11 cellular contexts compared by ENCODE assay signal in genomic region chr4:103074039-103074438, GRCh38. TPM values are rescaled to one million over a fixed set of nuclear protein-coding genes. Genes with fewer than 3 reads are reported as not detected.
DNase-seq lines count a peak whose midpoint lies in the region; FAIRE-seq and TF ChIP-seq lines count a peak whose summit lies in the region.
"Had no signal": no experiment of that assay in that cellular context is flagged by ENCODE, and none has a peak within 500 bp of the region (broad histone marks: within the 10 kb centered on the region; RNA-seq: fewer than 3 reads in every experiment).

No MANE protein-coding gene starts in this region.

- H3K4me2 ChIP-seq in DOHH2 (ENCODE audit: low read length) (peak overlapping the region; percentile 83), PC-9 (peak overlapping the region; percentile 85; the same call in 1 of the 2 replicates), keratinocyte (ENCODE audit: control insufficient read depth, extremely low read depth, insufficient read depth, low read depth, low read length) (peak overlapping the region; percentile 78)

- H3K9me3 ChIP-seq in DOHH2 (ENCODE audit: control insufficient read depth, insufficient read depth, low read length) = no peaks in the 10 kb centered on the region
- H3K9me3 ChIP-seq in PC-9 (ENCODE audit: insufficient read depth, low read depth) = no peaks in the 10 kb centered on the region
- no peaks in the 10 kb centered on the region for H3K9me3 ChIP-seq in keratinocyte (ENCODE audit: control insufficient read depth, low read depth, low read length)
- no peaks in the 10 kb centered on the region for H3K9me3 ChIP-seq in HAP-1
- H3K9me3 ChIP-seq: vagina had no signal

- H4K20me1 ChIP-seq in DOHH2 (ENCODE audit: control insufficient read depth, insufficient read depth, low read depth, low read length) (no peaks in the 10 kb centered on the region), PC-9 (ENCODE audit: insufficient read depth) (no peaks in the 10 kb centered on the region), keratinocyte (ENCODE audit: control insufficient read depth, extremely low read depth, insufficient read depth, low read length) (no peaks in the 10 kb centered on the region)

- H3K36me3 Mint-ChIP-seq in activated CD4-positive, alpha-beta memory T cell treated with anti-CD3 and anti-CD28 coated beads for 36 hours = peaks cover 13% of the 10 kb centered on the region
- peaks cover 21% of the 10 kb centered on the region for H3K36me3 Mint-ChIP-seq in activated CD4-positive, alpha-beta memory T cell treated with anti-CD3 and anti-CD28 coated beads, Interleukin-2, amount 10 ng/mL, durations not matched to agents 7 days and 5 days (ENCODE audit: low read depth)

- H3K27me3 Mint-ChIP-seq in activated CD4-positive, alpha-beta memory T cell treated with anti-CD3 and anti-CD28 coated beads for 36 hours = no peaks in the 10 kb centered on the region
- no peaks in the 10 kb centered on the region for H3K27me3 Mint-ChIP-seq in activated CD4-positive, alpha-beta memory T cell treated with anti-CD3 and anti-CD28 coated beads, Interleukin-2, amount 10 ng/mL, durations not matched to agents 7 days and 5 days

- no peak for TF ChIP-seq CTCF in DOHH2 (IDR thresholded peaks at IDR 0.05; ENCODE audit: low read depth, low read length, poor library complexity, severe bottlenecking)
- no peak for TF ChIP-seq CTCF in PC-9 (conservative IDR thresholded peaks at IDR 0.05)
- TF ChIP-seq CTCF in keratinocyte (optimal IDR thresholded peaks at IDR 0.05 in 1 of 3, IDR thresholded peaks at IDR 0.05 in 1 of 3, conservative IDR thresholded peaks at IDR 0.05 in 1 of 3; ENCODE audit: extremely low read depth in 1 of 3, insufficient read depth in 2 of 3, low read length in 3 of 3) = no peak

- H3K4me1 Mint-ChIP-seq in activated CD4-positive, alpha-beta memory T cell treated with anti-CD3 and anti-CD28 coated beads for 36 hours (ENCODE audit: low read depth) = peaks cover 43% of the 10 kb centered on the region
- peaks cover 44% of the 10 kb centered on the region for H3K4me1 Mint-ChIP-seq in activated CD4-positive, alpha-beta memory T cell treated with anti-CD3 and anti-CD28 coated beads, Interleukin-2, amount 10 ng/mL, durations not matched to agents 7 days and 5 days

- no peak overlapping the region for H3K9ac ChIP-seq in keratinocyte (ENCODE audit: control insufficient read depth, extremely low read depth, insufficient read depth, low read length)

- H3K79me2 ChIP-seq in DOHH2 (ENCODE audit: control insufficient read depth, low read length) (peaks cover 77% of the 10 kb centered on the region), PC-9 (ENCODE audit: low read depth) (peaks cover 15% of the 10 kb centered on the region), keratinocyte (ENCODE audit: control insufficient read depth, insufficient read depth, low read length) (peaks cover 38% of the 10 kb centered on the region)

- no TSS peak for BruUV-seq in PC-9 (replicated peaks; lab: Mats Ljungman, UMichigan)

- DNase-seq in activated CD4-positive, alpha-beta memory T cell treated with anti-CD3 and anti-CD28 coated beads for 36 hours = no peak
- DNase-seq in activated CD4-positive, alpha-beta memory T cell treated with anti-CD3 and anti-CD28 coated beads, Interleukin-2, amount 10 ng/mL, durations not matched to agents 7 days and 5 days = no peak
- no peak for DNase-seq in PC-9
- DNase-seq in keratinocyte (ENCODE audit: low read depth, low spot score) = no peak
- no peak for DNase-seq in NCI-H2196 (lab: John Stamatoyannopoulos, UW; ENCODE audit: unreplicated experiment)
- no peak for DNase-seq in HAP-1 (ENCODE audit: low spot score in 2 of 2)
- DNase-seq in GF-D8 (lab: John Stamatoyannopoulos, UW) = no peak
- DNase-seq: NCI-H1436 treated with DMSO at 0.1 percent for 48 hours had no signal

- peak overlapping the region; percentile 74 for H3K27ac ChIP-seq in DOHH2 (ENCODE audit: low read depth, low read length)
- no peak overlapping the region for H3K27ac ChIP-seq in PC-9
- H3K27ac ChIP-seq in keratinocyte (ENCODE audit: control insufficient read depth, insufficient read depth, low read length) = no peak overlapping the region
- H3K27ac ChIP-seq: vagina had no signal

- no peaks in the 10 kb centered on the region for H3K9me1 ChIP-seq in keratinocyte (ENCODE audit: control insufficient read depth, extremely low read depth, insufficient read depth, low read length)

- no peak overlapping the region for H3K27ac Mint-ChIP-seq in activated CD4-positive, alpha-beta memory T cell treated with anti-CD3 and anti-CD28 coated beads for 36 hours
- no peak overlapping the region for H3K27ac Mint-ChIP-seq in activated CD4-positive, alpha-beta memory T cell treated with anti-CD3 and anti-CD28 coated beads, Interleukin-2, amount 10 ng/mL, durations not matched to agents 7 days and 5 days

- POLR2A ChIA-PET in activated CD4-positive, alpha-beta memory T cell treated with anti-CD3 and anti-CD28 coated beads for 36 hours (lab: Charles Lee) = no interaction called here
- POLR2A ChIA-PET in activated CD4-positive, alpha-beta memory T cell treated with anti-CD3 and anti-CD28 coated beads, Interleukin-2, amount 10 ng/mL, durations not matched to agents 7 days and 5 days (lab: Charles Lee) = interaction anchor here (4.5 to 4.6 kb wide), 2 partner anchors 17 to 246 kb away, joined by 31 to 35 read pairs; partner anchors contain the start of gene UBE2D3
- POLR2A ChIA-PET in PC-9 (lab: Charles Lee; ENCODE audit: unreplicated experiment) = no interaction called here

- H2AFZ ChIP-seq in PC-9 = no peak overlapping the region
- H2AFZ ChIP-seq in keratinocyte (ENCODE audit: control insufficient read depth, low read length) = no peak overlapping the region

- dilution Hi-C loops in keratinocyte (cut with MboI; ENCODE audit: extremely low pct_ligation_motif_present, low sequenced_read_pairs) = no loop called here

- H3F3A ChIP-seq in DOHH2 (ENCODE audit: control insufficient read depth, insufficient read depth) (peaks cover 12% of the 10 kb centered on the region), PC-9 (ENCODE audit: insufficient read depth, low read depth) (no peaks in the 10 kb centered on the region)

- in situ Hi-C loops in HAP-1 (cut with MboI; ENCODE audit: low sequenced_read_pairs) = no loop called here

- no peaks in the 10 kb centered on the region for H3K27me3 ChIP-seq in DOHH2 (ENCODE audit: control insufficient read depth, low read length)
- H3K27me3 ChIP-seq in PC-9 (ENCODE audit: insufficient read depth, low read depth) = no peaks in the 10 kb centered on the region
- no peaks in the 10 kb centered on the region for H3K27me3 ChIP-seq in keratinocyte (ENCODE audit: control insufficient read depth, extremely low read depth, insufficient read depth, low read length)
- H3K27me3 ChIP-seq in HAP-1 (ENCODE audit: low read depth) = no peaks in the 10 kb centered on the region
- H3K27me3 ChIP-seq: vagina had no signal

- H3K4me3 Mint-ChIP-seq in activated CD4-positive, alpha-beta memory T cell treated with anti-CD3 and anti-CD28 coated beads for 36 hours = peak overlapping the region; percentile 79
- H3K4me3 Mint-ChIP-seq in activated CD4-positive, alpha-beta memory T cell treated with anti-CD3 and anti-CD28 coated beads, Interleukin-2, amount 10 ng/mL, durations not matched to agents 7 days and 5 days = no peak overlapping the region

- H3K9me3 Mint-ChIP-seq in activated CD4-positive, alpha-beta memory T cell treated with anti-CD3 and anti-CD28 coated beads for 36 hours = no peaks in the 10 kb centered on the region
- no peaks in the 10 kb centered on the region for H3K9me3 Mint-ChIP-seq in activated CD4-positive, alpha-beta memory T cell treated with anti-CD3 and anti-CD28 coated beads, Interleukin-2, amount 10 ng/mL, durations not matched to agents 7 days and 5 days

- H3K4me1 ChIP-seq in DOHH2 (ENCODE audit: control insufficient read depth, low read length) = peaks cover 47% of the 10 kb centered on the region
- H3K4me1 ChIP-seq in PC-9 (replicated peaks; ENCODE audit: insufficient read depth) = peaks cover 21% of the 10 kb centered on the region
- peaks cover 23% of the 10 kb centered on the region for H3K4me1 ChIP-seq in keratinocyte (ENCODE audit: control insufficient read depth, extremely low read depth, insufficient read depth, low read length)
- H3K4me1 ChIP-seq in HAP-1 = peaks cover 26% of the 10 kb centered on the region

- H3K36me3 ChIP-seq in DOHH2 (ENCODE audit: control insufficient read depth, low read length) = peaks cover 44% of the 10 kb centered on the region
- H3K36me3 ChIP-seq in PC-9 (ENCODE audit: low read depth) = no peaks in the 10 kb centered on the region
- no peaks in the 10 kb centered on the region for H3K36me3 ChIP-seq in keratinocyte (ENCODE audit: control insufficient read depth in 2 of 2, extremely low read depth in 1 of 2, insufficient read depth in 2 of 2, low read length in 2 of 2)
- H3K36me3 ChIP-seq in HAP-1 (replicated peaks) = no peaks in the 10 kb centered on the region; the same call in 1 of the 2 replicates
- H3K36me3 ChIP-seq: vagina had no signal

- FAIRE-seq in keratinocyte (lab: Jason Lieb, UNC) = no peak
- FAIRE-seq: H1 had no signal

- CTCF ChIA-PET in activated CD4-positive, alpha-beta memory T cell treated with anti-CD3 and anti-CD28 coated beads for 36 hours (lab: Charles Lee) = interaction anchor here (0.9 to 1.1 kb wide), 2 partner anchors 18 to 483 kb away, joined by 3 to 5 read pairs; no protein-coding TSS in a partner anchor
- CTCF ChIA-PET in activated CD4-positive, alpha-beta memory T cell treated with anti-CD3 and anti-CD28 coated beads, Interleukin-2, amount 10 ng/mL, durations not matched to agents 7 days and 5 days (lab: Charles Lee) = interaction anchor here (0.8 to 9.5 kb wide), 3 partner anchors 17 to 27 kb away, joined by 3 to 98 read pairs (median 16); partner anchors contain the start of gene BDH2
- CTCF ChIA-PET in PC-9 (lab: Charles Lee) = no interaction called here

- intact Hi-C loops in activated CD4-positive, alpha-beta memory T cell treated with anti-CD3 and anti-CD28 coated beads for 36 hours (cut with micrococcal nuclease) = loop anchor here (2.0 to 10.0 kb wide), 3 partner anchors 23 to 445 kb away; no protein-coding TSS in a partner anchor
- intact Hi-C loops in PC-9 (cut with micrococcal nuclease; ENCODE audit: unreplicated experiment) = no loop called here

- H3K4me3 ChIP-seq in DOHH2 (ENCODE audit: low read length) (peak overlapping the region; percentile 94), PC-9 (no peak overlapping the region), keratinocyte (ENCODE audit: control insufficient read depth in 2 of 3, extremely low read depth in 1 of 3, insufficient read depth in 2 of 3, low read depth in 1 of 3, low read length in 3 of 3) (no peak overlapping the region), HAP-1 (no peak overlapping the region)
- H3K4me3 ChIP-seq: vagina had no signal

- H3K9me2 ChIP-seq in DOHH2 (replicated peaks; ENCODE audit: control insufficient read depth, low read length) (no peaks in the 10 kb centered on the region), PC-9 (ENCODE audit: insufficient read depth) (no peaks in the 10 kb centered on the region)

RNA-seq across cellular contexts. Expression of gene SLC9B2, which starts 2.5 kb away (rescaled TPM):
- 10 to 100 TPM; 25.6 to 29.6 TPM for total RNA-seq in activated CD4-positive, alpha-beta memory T cell treated with anti-CD3 and anti-CD28 coated beads for 36 hours
- 10 to 100 TPM; 18.3 to 20.7 TPM for total RNA-seq in activated CD4-positive, alpha-beta memory T cell treated with anti-CD3 and anti-CD28 coated beads, Interleukin-2, amount 10 ng/mL, durations not matched to agents 7 days and 5 days
- 2.0 and 4.1 TPM in 2 replicates for total RNA-seq in PC-9 (2021)
- polyA plus RNA-seq in keratinocyte = 10.8 to 14.6 TPM (median 14.0 TPM) in 3 replicates
- 14.2 TPM for polyA plus RNA-seq in keratinocyte (2011; ENCODE audit: low read depth)
- polyA plus RNA-seq in keratinocyte (2011; cell fraction: cytosol; rRNA removed) = 12.6 and 20.5 TPM in 2 replicates
- 13.3 and 16.5 TPM in 2 replicates for polyA plus RNA-seq in keratinocyte (2011; cell fraction: nucleus; rRNA removed)
- 7.8 and 14.3 TPM in 2 replicates for polyA plus RNA-seq in keratinocyte (2012; ENCODE audit: low replicate concordance)
- polyA minus RNA-seq in keratinocyte = 6.6 to 31.2 TPM (median 15.2 TPM) in 3 replicates
- 14.0 TPM for polyA minus RNA-seq in keratinocyte (2011; cell fraction: cytosol; rRNA and poly(A)+ RNA removed)
- 13.1 and 21.8 TPM in 2 replicates for polyA minus RNA-seq in keratinocyte (2011; cell fraction: nucleus; rRNA and poly(A)+ RNA removed)

RNA-seq across cellular contexts. Expression of gene BDH2, which starts 25.6 kb away (rescaled TPM):
- total RNA-seq in activated CD4-positive, alpha-beta memory T cell treated with anti-CD3 and anti-CD28 coated beads for 36 hours = 10 to 100 TPM; 14.4 to 15.4 TPM
- 10 to 100 TPM; 22.5 to 23.6 TPM for total RNA-seq in activated CD4-positive, alpha-beta memory T cell treated with anti-CD3 and anti-CD28 coated beads, Interleukin-2, amount 10 ng/mL, durations not matched to agents 7 days and 5 days
- 9.5 and 10.1 TPM in 2 replicates for total RNA-seq in PC-9 (2021)
- 31.6 to 58.1 TPM (median 51.3 TPM) in 3 replicates for polyA plus RNA-seq in keratinocyte
- 17.1 TPM for polyA plus RNA-seq in keratinocyte (2011; ENCODE audit: low read depth)
- 26.6 and 41.6 TPM in 2 replicates for polyA plus RNA-seq in keratinocyte (2011; cell fraction: cytosol; rRNA removed)
- polyA plus RNA-seq in keratinocyte (2011; cell fraction: nucleus; rRNA removed) = 61.5 and 67.4 TPM in 2 replicates
- 24.1 and 24.7 TPM in 2 replicates for polyA plus RNA-seq in keratinocyte (2012; ENCODE audit: low replicate concordance)
- polyA minus RNA-seq in keratinocyte = 2.9 to 13.8 TPM (median 13.2 TPM) in 3 replicates
- 19.4 TPM for polyA minus RNA-seq in keratinocyte (2011; cell fraction: cytosol; rRNA and poly(A)+ RNA removed)
- 7.9 and 14.3 TPM in 2 replicates for polyA minus RNA-seq in keratinocyte (2011; cell fraction: nucleus; rRNA and poly(A)+ RNA removed)

RNA-seq across cellular contexts. Expression of gene SLC9B1, which starts 54.5 kb away (rescaled TPM):
- 1 to 10 TPM; 1.9 to 2.4 TPM for total RNA-seq in activated CD4-positive, alpha-beta memory T cell treated with anti-CD3 and anti-CD28 coated beads for 36 hours
- total RNA-seq in activated CD4-positive, alpha-beta memory T cell treated with anti-CD3 and anti-CD28 coated beads, Interleukin-2, amount 10 ng/mL, durations not matched to agents 7 days and 5 days = 1 to 10 TPM; 1.9 to 2.3 TPM
- total RNA-seq in PC-9 (2021) = 0.60 TPM in 1 of 2 replicates, not detected in the other
- 0.07 to 0.26 TPM in 2 of 3 replicates, not detected in the other for polyA plus RNA-seq in keratinocyte
- 1.1 TPM for polyA plus RNA-seq in keratinocyte (2011; ENCODE audit: low read depth)
- polyA plus RNA-seq in keratinocyte (2011; cell fraction: cytosol; rRNA removed) = 0.12 and 0.23 TPM in 2 replicates
- 0.14 TPM in 1 of 2 replicates, not detected in the other for polyA plus RNA-seq in keratinocyte (2011; cell fraction: nucleus; rRNA removed)
- polyA plus RNA-seq in keratinocyte (2012; ENCODE audit: low replicate concordance) = 0.24 and 1.1 TPM in 2 replicates
- polyA minus RNA-seq in keratinocyte = 0.46 TPM in 1 of 3 replicates, not detected in the others
- not detected for polyA minus RNA-seq in keratinocyte (2011; cell fraction: cytosol; rRNA and poly(A)+ RNA removed)
- not detected in 2 replicates for polyA minus RNA-seq in keratinocyte (2011; cell fraction: nucleus; rRNA and poly(A)+ RNA removed)
- total RNA-seq: vagina had no signal
